8 cellular contexts compared by ENCODE assay signal in genomic region chr3:71652786-71653419, GRCh38.
DNase-seq lines count a peak whose midpoint lies in the region; ATAC-seq and TF ChIP-seq lines count a peak whose summit lies in the region.

No MANE protein-coding gene starts in this region.

- H3K4me1 Mint-ChIP-seq in activated T-helper 17 cell treated with anti-CD3 and anti-CD28 coated beads, Interleukin-2, amount 50 U/mL, for 72 hours: peaks cover 5% of the 10 kb centered on the region

- H3K27me3 ChIP-seq in BJ (ENCODE audit: control insufficient read depth, insufficient read depth, low read length): no peaks in the 10 kb centered on the region; the same call in 1 of the 2 replicates

- intact Hi-C loops in head of caudate nucleus (cut with DNase I): loop anchor here (10.0 kb wide), 2 partner anchors 68 to 1118 kb away; partner anchors contain the start of gene FOXP1

- CTCF ChIA-PET in BJ (lab: Yijun Ruan, JAX): interaction anchor here (0.6 to 3.3 kb wide), 18 partner anchors 10 to 1589 kb away, joined by 3 to 18 read pairs (median 3); no protein-coding TSS in a partner anchor

- H3K4me3 Mint-ChIP-seq in activated T-helper 17 cell treated with anti-CD3 and anti-CD28 coated beads, Interleukin-2, amount 50 U/mL, for 72 hours: peak overlapping the region; percentile 18

- H3K9me3 Mint-ChIP-seq in activated T-helper 17 cell treated with anti-CD3 and anti-CD28 coated beads, Interleukin-2, amount 50 U/mL, for 72 hours: no peaks in the 10 kb centered on the region

- peak; percentile 81 for ATAC-seq in activated T-helper 17 cell treated with anti-CD3 and anti-CD28 coated beads, Interleukin-2, amount 50 U/mL, for 72 hours (replicated peaks)
- ATAC-seq in HG03097 (IDR thresholded peaks at IDR 0.05; ENCODE audit: low FRiP score, unreplicated experiment): no peak
- no peak for ATAC-seq in HG02642 (IDR thresholded peaks at IDR 0.05; ENCODE audit: poor library complexity, unreplicated experiment)

- no peaks in the 10 kb centered on the region for H3K36me3 ChIP-seq in BJ (ENCODE audit: control insufficient read depth, insufficient read depth, low read length)

- no peak overlapping the region for H3K27ac Mint-ChIP-seq in activated T-helper 17 cell treated with anti-CD3 and anti-CD28 coated beads, Interleukin-2, amount 50 U/mL, for 72 hours

- no peak overlapping the region for H3K4me3 ChIP-seq in BJ (ENCODE audit: low read depth, low read length)

- POLR2A ChIA-PET in BJ (lab: Charles Lee): interaction anchor here (1.1 kb wide), 1 partner anchor 1102 kb away, joined by 3 read pairs; no protein-coding TSS in a partner anchor

- TF ChIP-seq CTCF in BJ (IDR thresholded peaks at IDR 0.05; ENCODE audit: insufficient read depth, low read depth, low read length): peak; percentile 48

- H3K36me3 Mint-ChIP-seq in activated T-helper 17 cell treated with anti-CD3 and anti-CD28 coated beads, Interleukin-2, amount 50 U/mL, for 72 hours (ENCODE audit: low read depth): no peaks in the 10 kb centered on the region

- DNase-seq in BJ (ENCODE audit: low read depth): no peak
- DNase-seq in GM19238 (ENCODE audit: insufficient read length, low spot score): peak; percentile 5
- DNase-seq in NCI-H2227 (lab: John Stamatoyannopoulos, UW; ENCODE audit: unreplicated experiment): peak; percentile 37
- DNase-seq in head of caudate nucleus: peak in 38 of 42 donors; percentile 7 to 74 (median 41)
- DNase-seq in pulmonary artery endothelial cell (ENCODE audit: low read depth, low spot score): peak; percentile 19

- no peaks in the 10 kb centered on the region for H3K27me3 Mint-ChIP-seq in activated T-helper 17 cell treated with anti-CD3 and anti-CD28 coated beads, Interleukin-2, amount 50 U/mL, for 72 hours
